In the genomic region with DNA sequence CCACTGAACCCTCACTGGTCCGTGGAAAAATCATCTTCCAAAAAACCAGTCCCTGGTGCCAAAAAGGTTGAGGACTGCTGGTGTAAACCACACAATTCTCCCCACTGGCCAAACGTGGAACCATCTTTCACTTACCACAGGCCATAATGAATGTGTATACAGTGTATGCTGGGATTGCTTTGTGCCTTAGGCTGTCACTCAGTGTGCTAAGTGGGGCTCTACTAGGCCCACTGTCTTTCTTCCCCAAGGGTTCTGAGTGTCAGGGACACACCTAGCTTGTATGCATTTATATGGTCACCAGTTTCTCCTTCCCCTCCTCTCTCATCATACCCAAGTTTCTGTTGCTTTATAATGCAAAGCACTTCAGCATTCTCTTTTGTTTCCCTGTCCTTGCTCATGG, we compare ENCODE assay signal across 2 cellular contexts.
TF ChIP-seq lines count a peak whose summit lies in the region.

No MANE protein-coding gene starts in this region.

TF ChIP-seq in HepG2, 621 proteins besides CTCF, POLR2A, EP300 and RAD21:
- TF ChIP-seq TEAD3 (CRISPR knock-in tag; optimal IDR thresholded peaks at IDR 0.05; ENCODE audit: borderline replicate concordance) (peak; percentile 4), ZBTB3 (CRISPR knock-in tag; IDR thresholded peaks at IDR 0.05; ENCODE audit: borderline replicate concordance, low read depth) (no peak)

TF ChIP-seq in WTC11, 78 proteins besides CTCF, POLR2A, EP300 and RAD21:
- TF ChIP-seq, protein P1, sequence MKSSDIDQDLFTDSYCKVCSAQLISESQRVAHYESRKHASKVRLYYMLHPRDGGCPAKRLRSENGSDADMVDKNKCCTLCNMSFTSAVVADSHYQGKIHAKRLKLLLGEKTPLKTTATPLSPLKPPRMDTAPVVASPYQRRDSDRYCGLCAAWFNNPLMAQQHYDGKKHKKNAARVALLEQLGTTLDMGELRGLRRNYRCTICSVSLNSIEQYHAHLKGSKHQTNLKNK (CRISPR knock-in tag; IDR thresholded peaks at IDR 0.05) = no peak
- TF ChIP-seq, protein P2, sequence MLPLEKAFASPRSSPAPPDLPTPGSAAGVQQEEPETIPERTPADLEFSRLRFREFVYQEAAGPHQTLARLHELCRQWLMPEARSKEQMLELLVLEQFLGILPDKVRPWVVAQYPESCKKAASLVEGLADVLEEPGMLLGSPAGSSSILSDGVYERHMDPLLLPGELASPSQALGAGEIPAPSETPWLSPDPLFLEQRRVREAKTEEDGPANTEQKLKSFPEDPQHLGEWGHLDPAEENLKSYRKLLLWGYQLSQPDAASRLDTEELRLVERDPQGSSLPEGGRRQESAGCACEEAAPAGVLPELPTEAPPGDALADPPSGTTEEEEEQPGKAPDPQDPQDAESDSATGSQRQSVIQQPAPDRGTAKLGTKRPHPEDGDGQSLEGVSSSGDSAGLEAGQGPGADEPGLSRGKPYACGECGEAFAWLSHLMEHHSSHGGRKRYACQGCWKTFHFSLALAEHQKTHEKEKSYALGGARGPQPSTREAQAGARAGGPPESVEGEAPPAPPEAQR (CRISPR knock-in tag; IDR thresholded peaks at IDR 0.05) = no peak
- TF ChIP-seq, protein P3, sequence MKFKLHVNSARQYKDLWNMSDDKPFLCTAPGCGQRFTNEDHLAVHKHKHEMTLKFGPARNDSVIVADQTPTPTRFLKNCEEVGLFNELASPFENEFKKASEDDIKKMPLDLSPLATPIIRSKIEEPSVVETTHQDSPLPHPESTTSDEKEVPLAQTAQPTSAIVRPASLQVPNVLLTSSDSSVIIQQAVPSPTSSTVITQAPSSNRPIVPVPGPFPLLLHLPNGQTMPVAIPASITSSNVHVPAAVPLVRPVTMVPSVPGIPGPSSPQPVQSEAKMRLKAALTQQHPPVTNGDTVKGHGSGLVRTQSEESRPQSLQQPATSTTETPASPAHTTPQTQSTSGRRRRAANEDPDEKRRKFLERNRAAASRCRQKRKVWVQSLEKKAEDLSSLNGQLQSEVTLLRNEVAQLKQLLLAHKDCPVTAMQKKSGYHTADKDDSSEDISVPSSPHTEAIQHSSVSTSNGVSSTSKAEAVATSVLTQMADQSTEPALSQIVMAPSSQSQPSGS (CRISPR knock-in tag; IDR thresholded peaks at IDR 0.05; ENCODE audit: borderline replicate concordance, low read depth) = no peak
- TF ChIP-seq FOXJ3 (CRISPR knock-in tag; IDR thresholded peaks at IDR 0.05; ENCODE audit: borderline replicate concordance) (no peak), TEAD4 (CRISPR knock-in tag; IDR thresholded peaks at IDR 0.05) (no peak), PRRX2 (CRISPR knock-in tag; IDR thresholded peaks at IDR 0.05) (no peak), NFATC4 (CRISPR knock-in tag; IDR thresholded peaks at IDR 0.05) (no peak), SMAD3 (CRISPR knock-in tag; IDR thresholded peaks at IDR 0.05; ENCODE audit: borderline replicate concordance) (no peak), ZNF219 (CRISPR knock-in tag; IDR thresholded peaks at IDR 0.05; ENCODE audit: borderline replicate concordance) (no peak), ZNF396 (CRISPR knock-in tag; IDR thresholded peaks at IDR 0.05; ENCODE audit: borderline replicate concordance) (no peak), FOXK1 (CRISPR knock-in tag; IDR thresholded peaks at IDR 0.05) (no peak), FOXP1 (CRISPR knock-in tag; IDR thresholded peaks at IDR 0.05; ENCODE audit: borderline replicate concordance) (no peak)
- TF ChIP-seq, protein P4, sequence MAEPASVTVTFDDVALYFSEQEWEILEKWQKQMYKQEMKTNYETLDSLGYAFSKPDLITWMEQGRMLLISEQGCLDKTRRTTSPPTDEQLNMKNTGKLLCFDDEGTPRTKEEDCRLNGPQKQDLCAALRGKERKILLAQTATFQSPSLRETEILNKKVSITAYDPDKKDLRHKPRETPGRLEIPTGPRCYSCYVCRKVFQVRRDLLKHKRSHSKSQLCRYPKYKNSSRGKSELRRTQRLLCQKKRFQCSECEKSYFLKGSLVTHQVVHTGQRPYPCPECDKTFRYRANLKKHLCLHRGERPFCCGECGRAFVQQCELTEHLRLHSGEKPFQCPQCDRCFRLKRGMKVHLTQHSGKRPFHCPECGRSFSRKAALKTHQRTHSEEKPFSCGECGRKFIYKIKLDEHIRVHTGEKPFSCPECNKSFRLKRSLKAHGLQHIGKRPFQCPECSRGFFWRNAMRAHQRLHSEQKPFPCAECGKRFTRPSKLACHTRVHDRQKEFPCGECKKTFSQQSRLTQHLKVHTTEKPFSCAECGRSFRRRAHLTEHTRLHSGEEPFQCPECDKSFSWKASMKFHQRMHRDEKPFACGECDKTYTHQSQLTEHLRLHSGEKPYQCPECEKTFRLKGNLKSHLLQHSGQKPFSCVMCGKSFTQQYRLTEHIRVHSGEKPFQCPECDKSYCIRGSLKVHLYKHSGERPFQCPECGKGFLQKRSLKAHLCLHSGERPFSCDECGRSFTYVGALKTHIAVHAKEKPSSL (CRISPR knock-in tag; conservative IDR thresholded peaks at IDR 0.05) = no peak
- TF ChIP-seq, protein P5, sequence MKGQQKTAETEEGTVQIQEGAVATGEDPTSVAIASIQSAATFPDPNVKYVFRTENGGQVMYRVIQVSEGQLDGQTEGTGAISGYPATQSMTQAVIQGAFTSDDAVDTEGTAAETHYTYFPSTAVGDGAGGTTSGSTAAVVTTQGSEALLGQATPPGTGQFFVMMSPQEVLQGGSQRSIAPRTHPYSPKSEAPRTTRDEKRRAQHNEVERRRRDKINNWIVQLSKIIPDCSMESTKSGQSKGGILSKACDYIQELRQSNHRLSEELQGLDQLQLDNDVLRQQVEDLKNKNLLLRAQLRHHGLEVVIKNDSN (CRISPR knock-in tag; IDR thresholded peaks at IDR 0.05) = no peak
- TF ChIP-seq, protein P6, sequence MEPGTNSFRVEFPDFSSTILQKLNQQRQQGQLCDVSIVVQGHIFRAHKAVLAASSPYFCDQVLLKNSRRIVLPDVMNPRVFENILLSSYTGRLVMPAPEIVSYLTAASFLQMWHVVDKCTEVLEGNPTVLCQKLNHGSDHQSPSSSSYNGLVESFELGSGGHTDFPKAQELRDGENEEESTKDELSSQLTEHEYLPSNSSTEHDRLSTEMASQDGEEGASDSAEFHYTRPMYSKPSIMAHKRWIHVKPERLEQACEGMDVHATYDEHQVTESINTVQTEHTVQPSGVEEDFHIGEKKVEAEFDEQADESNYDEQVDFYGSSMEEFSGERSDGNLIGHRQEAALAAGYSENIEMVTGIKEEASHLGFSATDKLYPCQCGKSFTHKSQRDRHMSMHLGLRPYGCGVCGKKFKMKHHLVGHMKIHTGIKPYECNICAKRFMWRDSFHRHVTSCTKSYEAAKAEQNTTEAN (CRISPR knock-in tag; IDR thresholded peaks at IDR 0.05) = no peak
- TF ChIP-seq, protein P7, sequence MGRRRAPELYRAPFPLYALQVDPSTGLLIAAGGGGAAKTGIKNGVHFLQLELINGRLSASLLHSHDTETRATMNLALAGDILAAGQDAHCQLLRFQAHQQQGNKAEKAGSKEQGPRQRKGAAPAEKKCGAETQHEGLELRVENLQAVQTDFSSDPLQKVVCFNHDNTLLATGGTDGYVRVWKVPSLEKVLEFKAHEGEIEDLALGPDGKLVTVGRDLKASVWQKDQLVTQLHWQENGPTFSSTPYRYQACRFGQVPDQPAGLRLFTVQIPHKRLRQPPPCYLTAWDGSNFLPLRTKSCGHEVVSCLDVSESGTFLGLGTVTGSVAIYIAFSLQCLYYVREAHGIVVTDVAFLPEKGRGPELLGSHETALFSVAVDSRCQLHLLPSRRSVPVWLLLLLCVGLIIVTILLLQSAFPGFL (CRISPR knock-in tag; IDR thresholded peaks at IDR 0.05; ENCODE audit: borderline replicate concordance) = no peak
- TF ChIP-seq, protein P8, sequence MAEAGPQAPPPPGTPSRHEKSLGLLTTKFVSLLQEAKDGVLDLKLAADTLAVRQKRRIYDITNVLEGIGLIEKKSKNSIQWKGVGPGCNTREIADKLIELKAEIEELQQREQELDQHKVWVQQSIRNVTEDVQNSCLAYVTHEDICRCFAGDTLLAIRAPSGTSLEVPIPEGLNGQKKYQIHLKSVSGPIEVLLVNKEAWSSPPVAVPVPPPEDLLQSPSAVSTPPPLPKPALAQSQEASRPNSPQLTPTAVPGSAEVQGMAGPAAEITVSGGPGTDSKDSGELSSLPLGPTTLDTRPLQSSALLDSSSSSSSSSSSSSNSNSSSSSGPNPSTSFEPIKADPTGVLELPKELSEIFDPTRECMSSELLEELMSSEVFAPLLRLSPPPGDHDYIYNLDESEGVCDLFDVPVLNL (CRISPR knock-in tag; IDR thresholded peaks at IDR 0.05; ENCODE audit: borderline replicate concordance, low read depth) = no peak
